Comparison of ENCODE assay signal across 17 cellular contexts in the genomic region with DNA sequence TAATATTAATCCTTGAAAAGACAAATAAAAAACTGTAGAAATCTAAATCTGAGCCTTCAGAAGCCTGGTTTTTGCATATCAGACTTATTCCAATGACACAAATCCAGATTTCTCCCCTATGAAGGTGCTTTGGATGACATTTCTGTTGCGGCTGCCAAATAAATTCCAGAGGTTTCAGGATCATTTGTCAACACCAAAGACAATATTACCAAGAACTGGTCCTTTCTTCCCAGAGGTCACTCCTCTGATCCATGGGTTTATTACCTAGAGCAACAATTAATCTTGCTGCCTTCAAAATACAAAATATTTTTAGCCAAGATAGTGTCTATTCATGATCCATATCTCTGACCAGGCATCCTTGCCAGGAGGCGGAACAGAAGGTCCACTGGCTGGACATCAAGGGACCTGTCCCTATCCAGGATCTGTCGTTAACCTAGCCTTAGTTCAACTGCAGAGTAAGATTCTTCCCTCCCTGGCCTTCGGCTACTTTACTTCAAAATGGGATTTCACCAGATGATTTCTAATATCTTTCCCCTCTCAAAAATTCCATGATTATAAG. TPM values are rescaled to one million over a fixed set of nuclear protein-coding genes. Genes with fewer than 3 reads are reported as not detected.
A peak's percentile ranks its signal among the peaks of the same experiment; 100 is the strongest.
DNase-seq lines count a peak whose midpoint lies in the region; FAIRE-seq and TF ChIP-seq lines count a peak whose summit lies in the region.
"Had no signal": no experiment of that assay in that cellular context is flagged by ENCODE, and none has a peak within 500 bp of the region (broad histone marks: within the 10 kb centered on the region; RNA-seq: fewer than 3 reads in every experiment).

No MANE protein-coding gene starts in this region.

- no peak overlapping the region for H3K4me3 Mint-ChIP-seq in glutamatergic neuron (ENCODE audit: unreplicated experiment)
- H3K4me3 Mint-ChIP-seq: CD8-positive, alpha-beta T cell had no signal

- peaks cover 2% of the 10 kb centered on the region for H3K27me3 Mint-ChIP-seq in glutamatergic neuron (ENCODE audit: unreplicated experiment)

- peak; percentile 25 for FAIRE-seq in D721Med (lab: Jason Lieb, UNC)
- FAIRE-seq: G401.6, GM12892, K562 had no signal

- peaks cover 5% of the 10 kb centered on the region for H3K9me3 Mint-ChIP-seq in glutamatergic neuron (ENCODE audit: unreplicated experiment)
- H3K9me3 Mint-ChIP-seq: CD8-positive, alpha-beta T cell had no signal

- H3K27ac ChIP-seq in VCaP, result peak overlapping the region; percentile 93
- H3K27ac ChIP-seq: 22Rv1, HL-60 had no signal

- peak overlapping the region; percentile 59 for H3K27ac Mint-ChIP-seq in glutamatergic neuron (ENCODE audit: unreplicated experiment)
- H3K27ac Mint-ChIP-seq: CD14-positive monocyte; CD8-positive, alpha-beta T cell had no signal

- no peaks in the 10 kb centered on the region for H3K36me3 Mint-ChIP-seq in glutamatergic neuron (ENCODE audit: unreplicated experiment)
- H3K36me3 Mint-ChIP-seq: CD8-positive, alpha-beta T cell had no signal

- peak; percentile 58 for DNase-seq in DMS53 (lab: John Stamatoyannopoulos, UW)
- DNase-seq in DMS53 treated with DMSO at 0.1 percent for 48 hours (lab: John Stamatoyannopoulos, UW; ENCODE audit: unreplicated experiment), result no peak
- no peak for DNase-seq in D721Med (ENCODE audit: insufficient read length, low spot score)
- no peak for DNase-seq in glutamatergic neuron
- DNase-seq in GM03348 (ENCODE audit: low spot score), result no peak
- no peak for DNase-seq in DMS153 treated with DMSO at 0.1 percent for 48 hours (lab: John Stamatoyannopoulos, UW; ENCODE audit: unreplicated experiment)
- DNase-seq: CD8-positive, alpha-beta T cell; COR-L47; DMS79; GOT3 had no signal

- TF ChIP-seq CTCF in D721Med (IDR thresholded peaks at IDR 0.05; ENCODE audit: insufficient read depth, missing control alignments), result no peak
- no peak for TF ChIP-seq CTCF in VCaP (conservative IDR thresholded peaks at IDR 0.05)
- no peak for TF ChIP-seq CTCF in glutamatergic neuron (IDR thresholded peaks at IDR 0.05; ENCODE audit: partially characterized antibody, unreplicated experiment)

- H3K4me1 Mint-ChIP-seq in glutamatergic neuron (ENCODE audit: low read depth, unreplicated experiment), result peaks cover 32% of the 10 kb centered on the region

RNA-seq across cellular contexts. Expression of gene CADM1, which starts 4.9 kb away (rescaled TPM):
- total RNA-seq in glutamatergic neuron (ENCODE audit: unreplicated experiment), result 1,339 TPM
